21 cellular contexts compared by ENCODE assay signal in genomic region chr15:58537480-58537879, GRCh38.
DNase-seq lines count a peak whose midpoint lies in the region; ATAC-seq and TF ChIP-seq lines count a peak whose summit lies in the region.
"Had no signal": no experiment of that assay in that cellular context is flagged by ENCODE, and none has a peak within 500 bp of the region (broad histone marks: within the 10 kb centered on the region; RNA-seq: fewer than 3 reads in every experiment).

No MANE protein-coding gene starts in this region.

- H3K27me3 Mint-ChIP-seq in endodermal cell (ENCODE audit: insufficient read depth), result no peaks in the 10 kb centered on the region

- no peak overlapping the region for H3K27ac Mint-ChIP-seq in endodermal cell
- no peak overlapping the region for H3K27ac Mint-ChIP-seq in activated naive CD4-positive, alpha-beta T cell treated with anti-CD3 and anti-CD28 coated beads, Interleukin-2, amount 50 U/mL, for 72 hours
- H3K27ac Mint-ChIP-seq: B cell; CD4-positive, CD25-positive, alpha-beta regulatory T cell; CD8-positive, alpha-beta T cell had no signal

- no peaks in the 10 kb centered on the region for H3K9me3 ChIP-seq in endodermal cell (ENCODE audit: control insufficient read depth, low read length)
- H3K9me3 ChIP-seq: Caco-2 had no signal

- H3K36me3 ChIP-seq in endodermal cell (ENCODE audit: control insufficient read depth, insufficient read depth, low read length), result no peaks in the 10 kb centered on the region

- H3K9ac ChIP-seq in endodermal cell (ENCODE audit: extremely low read depth, low read length, poor library complexity, severe bottlenecking), result no peak overlapping the region
- H3K9ac ChIP-seq: BLaER1, GM23248 had no signal

- 94 to 95% methylated on average over 2 to 4 of the region's 4 CpGs for WGBS in endodermal cell (ENCODE audit: insufficient coverage in 1 of 2, insufficient read length in 1 of 2), 2 experiments

- peak; percentile 36 for DNase-seq in activated effector memory CD4-positive, alpha-beta T cell treated with anti-CD3 and anti-CD28 coated beads, Interleukin-2, amount 50 U/mL, for 16 hours
- no peak for DNase-seq in activated effector memory CD4-positive, alpha-beta T cell treated with Interleukin-2 at 50 U/mL for 16 hours
- DNase-seq in endodermal cell (peak; percentile 15), islet precursor cell (peak; percentile 24), mesenteric fat pad (ENCODE audit: low spot score) (peak; percentile 75)
- no peak for DNase-seq in stimulated activated CD4-positive, alpha-beta T cell treated with anti-CD3 and anti-CD28 coated beads, Interleukin-12 subunit alpha, Interleukin-12 subunit beta, amount 100 ng/mL, for 4 hours
- no peak for DNase-seq in activated naive CD4-positive, alpha-beta T cell treated with anti-CD3 and anti-CD28 coated beads, Interleukin-2, amount 50 U/mL, for 72 hours (ENCODE audit: low spot score in 2 of 2)
- DNase-seq: Caco-2; CD4-positive, CD25-positive, alpha-beta regulatory T cell; CD8-positive, alpha-beta T cell; DMS 273 treated with DMSO at 0.1 percent for 48 hours; DMS79; EL; GDM1; GM23248; H7; HCEC 1CT had no signal

- no peaks in the 10 kb centered on the region for H3K9me3 Mint-ChIP-seq in endodermal cell
- no peaks in the 10 kb centered on the region for H3K9me3 Mint-ChIP-seq in activated naive CD4-positive, alpha-beta T cell treated with anti-CD3 and anti-CD28 coated beads, Interleukin-2, amount 50 U/mL, for 72 hours
- H3K9me3 Mint-ChIP-seq: CD8-positive, alpha-beta T cell had no signal

- no peaks in the 10 kb centered on the region for H3K4me1 ChIP-seq in endodermal cell (ENCODE audit: control insufficient read depth, insufficient read depth, low read length)

- H3K4me3 ChIP-seq in endodermal cell (ENCODE audit: low read length), result no peak overlapping the region
- H3K4me3 ChIP-seq: BLaER1, GM12878, GM23248 had no signal

- H3K27ac ChIP-seq in endodermal cell (ENCODE audit: low read depth, low read length), result no peak overlapping the region
- H3K27ac ChIP-seq: BLaER1, C4-2B, GM23248 had no signal

- ATAC-seq in activated naive CD4-positive, alpha-beta T cell treated with anti-CD3 and anti-CD28 coated beads, Interleukin-2, amount 50 U/mL, for 72 hours, result no peak
- ATAC-seq: CD8-positive, alpha-beta T cell; GM12878 had no signal

- H3K27me3 ChIP-seq in endodermal cell (ENCODE audit: control insufficient read depth, insufficient read depth, low read length, poor library complexity, severe bottlenecking), result no peaks in the 10 kb centered on the region
- H3K27me3 ChIP-seq: BLaER1 had no signal

- no peak overlapping the region for H3K4me3 Mint-ChIP-seq in endodermal cell
- H3K4me3 Mint-ChIP-seq: B cell; CD4-positive, CD25-positive, alpha-beta regulatory T cell; CD8-positive, alpha-beta T cell had no signal

- H3K36me3 Mint-ChIP-seq in endodermal cell (ENCODE audit: low read depth), result no peaks in the 10 kb centered on the region
- no peaks in the 10 kb centered on the region for H3K36me3 Mint-ChIP-seq in activated naive CD4-positive, alpha-beta T cell treated with anti-CD3 and anti-CD28 coated beads, Interleukin-2, amount 50 U/mL, for 72 hours
- H3K36me3 Mint-ChIP-seq: CD4-positive, CD25-positive, alpha-beta regulatory T cell; CD8-positive, alpha-beta T cell had no signal

- TF ChIP-seq CTCF in endodermal cell (conservative IDR thresholded peaks at IDR 0.05), result no peak

- H3K4me1 Mint-ChIP-seq in endodermal cell, result peaks cover 11% of the 10 kb centered on the region
- H3K4me1 Mint-ChIP-seq: B cell; CD4-positive, CD25-positive, alpha-beta regulatory T cell had no signal

Comparison
In these comparisons a context has a peak if more than half of its experiments do, and no peak if none do; other contexts are left out.
1. DNase-seq: peak in activated effector memory CD4-positive, alpha-beta T cell treated with anti-CD3 and anti-CD28 coated beads, Interleukin-2, amount 50 U/mL, for 16 hours (single experiment), endodermal cell (single experiment), islet precursor cell (single experiment) and mesenteric fat pad (single experiment); none in activated effector memory CD4-positive, alpha-beta T cell treated with Interleukin-2 at 50 U/mL for 16 hours (single experiment), stimulated activated CD4-positive, alpha-beta T cell treated with anti-CD3 and anti-CD28 coated beads, Interleukin-12 subunit alpha, Interleukin-12 subunit beta, amount 100 ng/mL, for 4 hours (single experiment) and activated naive CD4-positive, alpha-beta T cell treated with anti-CD3 and anti-CD28 coated beads, Interleukin-2, amount 50 U/mL, for 72 hours (0 of 2).